In the genomic region with DNA sequence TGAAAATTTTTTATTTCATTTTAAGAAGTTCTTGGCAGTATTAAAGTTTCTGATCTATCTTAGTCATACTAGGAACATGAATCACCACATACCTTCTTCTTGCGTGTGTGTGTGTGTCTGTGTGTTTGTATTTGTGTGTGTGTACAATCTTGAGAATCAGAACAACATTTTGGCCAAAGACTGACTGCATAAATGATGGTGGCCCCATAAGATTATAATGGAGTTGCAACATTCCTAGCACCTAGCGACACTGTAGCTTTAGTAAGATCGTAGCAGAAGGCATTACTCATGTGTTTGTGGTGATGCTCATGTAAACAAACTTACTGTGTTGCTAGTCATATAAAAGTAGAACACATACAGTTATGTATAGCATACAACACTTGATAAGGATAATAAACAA, we compare ENCODE assay signal across 14 cellular contexts.
DNase-seq lines count a peak whose midpoint lies in the region; ATAC-seq, FAIRE-seq and TF ChIP-seq lines count a peak whose summit lies in the region.
"Had no signal": no experiment of that assay in that cellular context is flagged by ENCODE, and none has a peak within 500 bp of the region (broad histone marks: within the 10 kb centered on the region; RNA-seq: fewer than 3 reads in every experiment).

No MANE protein-coding gene starts in this region.

- intact Hi-C loops in HepG2 (cut with micrococcal nuclease; ENCODE audit: unreplicated experiment) = no loop called here

- POLR2A ChIA-PET in HepG2 (lab: Yijun Ruan, JAX) = no interaction called here

- H3K79me2 ChIP-seq in HepG2 (ENCODE audit: insufficient read depth, low read length) = no peaks in the 10 kb centered on the region
- H3K79me2 ChIP-seq: parathyroid adenoma had no signal

- H3K9ac ChIP-seq in adipocyte (ENCODE audit: low read length) (no peak overlapping the region), HepG2 (ENCODE audit: insufficient read depth, low read depth, low read length) (no peak overlapping the region)
- H3K9ac ChIP-seq: parathyroid adenoma had no signal

- H2AFZ ChIP-seq in HepG2 (ENCODE audit: low read length) = no peak overlapping the region
- H2AFZ ChIP-seq: parathyroid adenoma had no signal

- peaks cover 6% of the 10 kb centered on the region for H3K4me1 ChIP-seq in adipocyte (ENCODE audit: control insufficient read depth, insufficient read depth, low read length)
- no peaks in the 10 kb centered on the region for H3K4me1 ChIP-seq in HepG2 (ENCODE audit: insufficient read depth, low read length)

- 27% methylated on average over 3 of the region's 3 CpGs for WGBS in HepG2 (ENCODE audit: low lambda C conversion rate)

- H3K4me3 ChIP-seq in adipocyte (ENCODE audit: low read length) (no peak overlapping the region), HepG2 (replicated peaks in 1 of 3; ENCODE audit: insufficient read depth in 1 of 3, low read depth in 2 of 3, low read length in 3 of 3) (no peak overlapping the region)

- H3K4me2 ChIP-seq in HepG2 (ENCODE audit: low read depth, low read length) = no peak overlapping the region

- H3K36me3 ChIP-seq in adipocyte (ENCODE audit: control insufficient read depth, insufficient read depth, low read length, severe bottlenecking) (no peaks in the 10 kb centered on the region), HepG2 (replicated peaks in 1 of 2; ENCODE audit: control insufficient read depth in 1 of 2, insufficient read depth in 2 of 2, low read length in 2 of 2) (no peaks in the 10 kb centered on the region)

- DNase-seq in activated CD4-positive, CD25-positive, alpha-beta regulatory T cell (lab: John Stamatoyannopoulos, UW) = no peak
- DNase-seq in HCEC 1CT = peak; percentile 81
- peak; percentile 54 for DNase-seq in adipocyte (ENCODE audit: low read depth)
- peak; percentile 62 for DNase-seq in iris pigment epithelial cell (ENCODE audit: low read depth)
- no peak for DNase-seq in GF-D8 (lab: John Stamatoyannopoulos, UW)
- DNase-seq in superior temporal gyrus (ENCODE audit: extremely low spot score) = no peak
- DNase-seq in HepG2 (ENCODE audit: low spot score) = no peak
- DNase-seq: aorta, COR-L47, NCI-H2227 treated with DMSO at 0.1 percent for 48 hours had no signal

- TF ChIP-seq EP300 in HepG2 (IDR thresholded peaks at IDR 0.05; ENCODE audit: low read depth in 2 of 2, low read length in 2 of 2) (no peak), HepG2 (CRISPR knock-in tag; IDR thresholded peaks at IDR 0.05; ENCODE audit: borderline replicate concordance) (no peak)

- BruUV-seq in HepG2 (replicated peaks; lab: Mats Ljungman, UMichigan) = no TSS peak

- H3K9me3 ChIP-seq in adipocyte (ENCODE audit: control insufficient read depth, low read length) (no peaks in the 10 kb centered on the region), HepG2 (ENCODE audit: low read length) (no peaks in the 10 kb centered on the region)

- TF ChIP-seq POLR2A in HepG2 (IDR thresholded peaks at IDR 0.05; ENCODE audit: insufficient read depth in 1 of 2, low read depth in 2 of 2, low read length in 2 of 2) = no peak

- in situ Hi-C loops in HepG2 (cut with HindIII; ENCODE audit: extremely low pct_ligation_motif_present, low pct_unique_long_range_greater_than_20kb) = no loop called here

- H4K20me1 ChIP-seq in HepG2 (ENCODE audit: insufficient read depth, low read length) = no peaks in the 10 kb centered on the region

- no peak for TF ChIP-seq CTCF in HepG2 (CRISPR knock-in tag; IDR thresholded peaks at IDR 0.05)

- FAIRE-seq in HepG2 (lab: Jason Lieb, UNC) = no peak

- peak; percentile 74 to 77 for ATAC-seq in activated CD4-positive, CD25-positive, alpha-beta regulatory T cell treated with anti-CD3 and anti-CD28 coated beads, Interleukin-2, amount 50 U/mL, for 24 hours
- no peak for ATAC-seq in HepG2
- ATAC-seq: SK-N-SH treated with all-trans-retinoic acid at 6 μM for 48 hours had no signal

- TF ChIP-seq RAD21 in HepG2 (CRISPR knock-in tag; IDR thresholded peaks at IDR 0.05) = no peak

- H3K27me3 ChIP-seq in adipocyte (replicated peaks; ENCODE audit: control insufficient read depth, insufficient read depth, low read length) (no peaks in the 10 kb centered on the region), HepG2 (ENCODE audit: control insufficient read depth in 1 of 2, insufficient read depth in 2 of 2, low read length in 2 of 2) (no peaks in the 10 kb centered on the region)

- CTCF ChIA-PET in HepG2 (lab: Yijun Ruan, JAX; ENCODE audit: low intra/inter-chr PET ratio, low total read pairs) = no interaction called here

- H3K27ac ChIP-seq in HepG2 (ENCODE audit: extremely low read length, insufficient read depth, low read length) = no peak overlapping the region
- H3K27ac ChIP-seq: 22Rv1, parathyroid adenoma had no signal

TF ChIP-seq in HepG2, 621 proteins besides CTCF, POLR2A, EP300 and RAD21:
- TF ChIP-seq ZSCAN20 (CRISPR knock-in tag; IDR thresholded peaks at IDR 0.05; ENCODE audit: borderline replicate concordance) (no peak), ZSCAN22 (CRISPR knock-in tag; IDR thresholded peaks at IDR 0.05) (no peak), ATF2 (CRISPR knock-in tag; IDR thresholded peaks at IDR 0.05) (no peak), MBD4 (IDR thresholded peaks at IDR 0.05; ENCODE audit: borderline replicate concordance, low read length) (no peak), MTF2 (CRISPR knock-in tag; IDR thresholded peaks at IDR 0.05; ENCODE audit: borderline replicate concordance) (no peak), ZMYM4 (CRISPR knock-in tag; IDR thresholded peaks at IDR 0.05) (no peak), ZBTB44 (CRISPR knock-in tag; IDR thresholded peaks at IDR 0.05) (no peak), CHD4 (IDR thresholded peaks at IDR 0.05; ENCODE audit: borderline replicate concordance, low read length) (no peak), PBX3 (CRISPR knock-in tag; IDR thresholded peaks at IDR 0.05; ENCODE audit: borderline replicate concordance) (no peak), EED (CRISPR knock-in tag; IDR thresholded peaks at IDR 0.05) (no peak), DRAP1 (CRISPR knock-in tag; IDR thresholded peaks at IDR 0.05) (no peak), REL (CRISPR knock-in tag; conservative IDR thresholded peaks at IDR 0.05) (no peak), ZNF839 (CRISPR knock-in tag; IDR thresholded peaks at IDR 0.05; ENCODE audit: borderline replicate concordance) (no peak), ZC3H4 (CRISPR knock-in tag; IDR thresholded peaks at IDR 0.05; ENCODE audit: borderline replicate concordance) (no peak), SRY (CRISPR knock-in tag; IDR thresholded peaks at IDR 0.05) (no peak)
TF ChIP-seq in HepG2: peak in this region for 0.

Comparison
In these comparisons a context has a peak if more than half of its experiments do, and no peak if none do; other contexts are left out.
1. DNase-seq: peak in HCEC 1CT (single experiment), adipocyte (single experiment) and iris pigment epithelial cell (single experiment); none in activated CD4-positive, CD25-positive, alpha-beta regulatory T cell (0 of 4), GF-D8 (single experiment), superior temporal gyrus (single experiment) and HepG2 (single experiment).